8 cellular contexts compared by ENCODE assay signal in the genomic region with DNA sequence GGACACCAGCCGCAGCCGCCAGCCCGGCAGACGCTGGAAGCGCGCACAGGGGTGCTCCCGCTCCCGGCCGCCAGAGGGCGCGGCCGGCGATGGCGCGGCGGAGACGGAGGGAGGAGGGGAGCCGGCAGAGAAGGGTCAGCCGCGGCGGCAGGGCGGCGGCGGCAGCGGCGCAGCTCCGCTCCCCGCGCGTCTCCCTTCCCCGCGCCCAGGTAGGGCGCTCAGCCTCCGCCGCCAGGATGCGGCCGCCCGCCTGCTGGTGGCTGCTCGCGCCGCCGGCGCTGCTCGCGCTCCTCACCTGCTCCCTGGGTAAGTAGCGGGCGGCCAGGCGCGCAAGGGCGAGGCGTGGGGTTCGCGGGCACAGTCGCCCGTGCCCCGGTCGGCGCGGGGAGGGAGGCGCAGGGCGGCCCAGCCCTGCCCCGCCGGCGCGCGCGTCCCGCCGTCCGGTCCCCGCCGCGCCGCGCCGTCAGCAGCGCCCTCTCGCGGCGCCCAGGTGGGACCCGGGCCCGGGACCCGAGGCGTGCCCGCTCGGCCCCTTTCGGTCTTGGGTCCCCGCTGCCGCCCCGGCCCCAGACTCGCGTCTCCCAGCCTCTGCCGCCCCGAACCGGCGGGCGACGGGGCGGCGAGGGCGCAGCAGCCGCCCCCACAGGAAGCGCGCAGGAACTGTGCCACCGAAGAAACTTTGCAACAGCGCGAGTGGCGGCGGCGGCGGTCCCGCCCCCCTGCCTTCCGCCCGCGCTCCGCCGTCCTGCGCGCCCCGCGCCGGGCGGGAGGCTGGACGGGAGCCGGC. TPM values are rescaled to one million over a fixed set of nuclear protein-coding genes. Genes with fewer than 3 reads are reported as not detected.
DNase-seq lines count a peak whose midpoint lies in the region; ATAC-seq and TF ChIP-seq lines count a peak whose summit lies in the region.

Gene B3GLCT (plus strand): TSS at position 127 of the 787 bp plus-strand sequence. CDS start 110 bp downstream, at position 237.

- DNase-seq in ACHN (peak; percentile 77), NCI-H460 (ENCODE audit: extremely low read depth, low read depth) (peak; percentile 62), coronary artery (ENCODE audit: low spot score) (peak; percentile 80), left kidney (ENCODE audit: low read depth, low spot score) (peak; percentile 94)
- DNase-seq in activated CD4-positive, alpha-beta T cell treated with anti-CD3 and anti-CD28 coated beads for 48 hours: peak; percentile 83
- peak; percentile 72 for DNase-seq in stimulated activated CD4-positive, alpha-beta T cell treated with anti-CD3 and anti-CD28 coated beads, Interleukin-1b, Interleukin-23, amount 100 ng/mL, for 48 hours

- peak within 1 kb of the TSS; percentile 90 for H3K4me3 ChIP-seq in coronary artery

- peak; percentile 92 for TF ChIP-seq CTCF in coronary artery (IDR thresholded peaks at IDR 0.05)

- in situ Hi-C loops in ACHN (cut with HindIII; ENCODE audit: low pct_ligation_motif_present, low pct_unique_long_range_greater_than_20kb, low sequenced_read_pairs): no loop called here

- H3K27ac ChIP-seq in coronary artery: peak within 1 kb of the TSS; percentile 94 to 99

- ATAC-seq in GM18868 (IDR thresholded peaks at IDR 0.05; ENCODE audit: unreplicated experiment) (peak; percentile 87), HG03097 (IDR thresholded peaks at IDR 0.05; ENCODE audit: low FRiP score, unreplicated experiment) (peak; percentile 78)

RNA-seq across cellular contexts. Expression of gene B3GLCT, which starts in this region (rescaled TPM):
- total RNA-seq in NCI-H460 (2014; rRNA removed; shearing (Covaris generic)): 4.1 and 4.2 TPM in 2 replicates
- polyA plus RNA-seq in NCI-H460 (2014; cell fraction: nucleus; rRNA removed): 6.4 and 10.0 TPM in 2 replicates

Comparison
In these comparisons a context has a peak if more than half of its experiments do, and no peak if none do; other contexts are left out.
1. Peak in every context shown above with its lines: DNase-seq, ATAC-seq, H3K4me3 ChIP-seq and H3K27ac ChIP-seq.